ENCODE assay signal across 1 cellular context in the genomic region with DNA sequence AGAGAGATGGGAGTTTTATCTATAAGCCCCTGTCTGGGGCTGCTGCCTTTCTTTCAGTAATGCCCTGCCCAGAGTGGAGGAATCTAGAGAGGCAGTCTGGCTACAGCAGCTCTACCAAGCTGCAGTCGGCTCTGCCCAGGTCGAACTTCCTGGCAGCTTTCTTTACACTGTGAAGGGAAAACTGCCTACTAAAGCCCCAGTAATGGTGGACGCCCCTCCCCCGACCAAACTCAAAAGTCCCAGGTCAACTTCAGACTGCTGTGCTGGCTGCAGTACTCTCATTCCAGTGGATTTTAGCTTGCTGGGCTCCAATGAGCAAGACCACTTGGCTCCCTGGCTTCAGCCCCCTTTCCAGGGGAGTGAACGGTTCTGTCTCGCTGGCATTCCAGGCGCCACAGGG.
TF ChIP-seq lines count a peak whose summit lies in the region.

No MANE protein-coding gene starts in this region.

TF ChIP-seq in WTC11, 78 proteins besides CTCF, POLR2A, EP300 and RAD21 (continued from another document):
- TF ChIP-seq, protein P1, sequence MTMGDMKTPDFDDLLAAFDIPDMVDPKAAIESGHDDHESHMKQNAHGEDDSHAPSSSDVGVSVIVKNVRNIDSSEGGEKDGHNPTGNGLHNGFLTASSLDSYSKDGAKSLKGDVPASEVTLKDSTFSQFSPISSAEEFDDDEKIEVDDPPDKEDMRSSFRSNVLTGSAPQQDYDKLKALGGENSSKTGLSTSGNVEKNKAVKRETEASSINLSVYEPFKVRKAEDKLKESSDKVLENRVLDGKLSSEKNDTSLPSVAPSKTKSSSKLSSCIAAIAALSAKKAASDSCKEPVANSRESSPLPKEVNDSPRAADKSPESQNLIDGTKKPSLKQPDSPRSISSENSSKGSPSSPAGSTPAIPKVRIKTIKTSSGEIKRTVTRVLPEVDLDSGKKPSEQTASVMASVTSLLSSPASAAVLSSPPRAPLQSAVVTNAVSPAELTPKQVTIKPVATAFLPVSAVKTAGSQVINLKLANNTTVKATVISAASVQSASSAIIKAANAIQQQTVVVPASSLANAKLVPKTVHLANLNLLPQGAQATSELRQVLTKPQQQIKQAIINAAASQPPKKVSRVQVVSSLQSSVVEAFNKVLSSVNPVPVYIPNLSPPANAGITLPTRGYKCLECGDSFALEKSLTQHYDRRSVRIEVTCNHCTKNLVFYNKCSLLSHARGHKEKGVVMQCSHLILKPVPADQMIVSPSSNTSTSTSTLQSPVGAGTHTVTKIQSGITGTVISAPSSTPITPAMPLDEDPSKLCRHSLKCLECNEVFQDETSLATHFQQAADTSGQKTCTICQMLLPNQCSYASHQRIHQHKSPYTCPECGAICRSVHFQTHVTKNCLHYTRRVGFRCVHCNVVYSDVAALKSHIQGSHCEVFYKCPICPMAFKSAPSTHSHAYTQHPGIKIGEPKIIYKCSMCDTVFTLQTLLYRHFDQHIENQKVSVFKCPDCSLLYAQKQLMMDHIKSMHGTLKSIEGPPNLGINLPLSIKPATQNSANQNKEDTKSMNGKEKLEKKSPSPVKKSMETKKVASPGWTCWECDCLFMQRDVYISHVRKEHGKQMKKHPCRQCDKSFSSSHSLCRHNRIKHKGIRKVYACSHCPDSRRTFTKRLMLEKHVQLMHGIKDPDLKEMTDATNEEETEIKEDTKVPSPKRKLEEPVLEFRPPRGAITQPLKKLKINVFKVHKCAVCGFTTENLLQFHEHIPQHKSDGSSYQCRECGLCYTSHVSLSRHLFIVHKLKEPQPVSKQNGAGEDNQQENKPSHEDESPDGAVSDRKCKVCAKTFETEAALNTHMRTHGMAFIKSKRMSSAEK (CRISPR knock-in tag; IDR thresholded peaks at IDR 0.05; ENCODE audit: borderline replicate concordance), result no peak
- TF ChIP-seq CREB1 (CRISPR knock-in tag; IDR thresholded peaks at IDR 0.05) (no peak), NR3C1 (CRISPR knock-in tag; conservative IDR thresholded peaks at IDR 0.05; ENCODE audit: low read depth) (no peak), EMX1 (CRISPR knock-in tag; IDR thresholded peaks at IDR 0.05) (no peak), ZNF317 (CRISPR knock-in tag; IDR thresholded peaks at IDR 0.05; ENCODE audit: borderline replicate concordance, low read depth) (no peak), FOXJ3 (CRISPR knock-in tag; IDR thresholded peaks at IDR 0.05; ENCODE audit: borderline replicate concordance) (no peak), TEAD1 (CRISPR knock-in tag; IDR thresholded peaks at IDR 0.05) (no peak), ZNF671 (CRISPR knock-in tag; IDR thresholded peaks at IDR 0.05) (no peak), ZNF232 (CRISPR knock-in tag; IDR thresholded peaks at IDR 0.05) (no peak), SMAD4 (CRISPR knock-in tag; IDR thresholded peaks at IDR 0.05) (no peak), FOXK1 (CRISPR knock-in tag; IDR thresholded peaks at IDR 0.05) (no peak), TEAD4 (CRISPR knock-in tag; IDR thresholded peaks at IDR 0.05) (no peak)
- TF ChIP-seq, protein P2, sequence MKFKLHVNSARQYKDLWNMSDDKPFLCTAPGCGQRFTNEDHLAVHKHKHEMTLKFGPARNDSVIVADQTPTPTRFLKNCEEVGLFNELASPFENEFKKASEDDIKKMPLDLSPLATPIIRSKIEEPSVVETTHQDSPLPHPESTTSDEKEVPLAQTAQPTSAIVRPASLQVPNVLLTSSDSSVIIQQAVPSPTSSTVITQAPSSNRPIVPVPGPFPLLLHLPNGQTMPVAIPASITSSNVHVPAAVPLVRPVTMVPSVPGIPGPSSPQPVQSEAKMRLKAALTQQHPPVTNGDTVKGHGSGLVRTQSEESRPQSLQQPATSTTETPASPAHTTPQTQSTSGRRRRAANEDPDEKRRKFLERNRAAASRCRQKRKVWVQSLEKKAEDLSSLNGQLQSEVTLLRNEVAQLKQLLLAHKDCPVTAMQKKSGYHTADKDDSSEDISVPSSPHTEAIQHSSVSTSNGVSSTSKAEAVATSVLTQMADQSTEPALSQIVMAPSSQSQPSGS (CRISPR knock-in tag; IDR thresholded peaks at IDR 0.05; ENCODE audit: borderline replicate concordance, low read depth), result no peak
- TF ChIP-seq, protein P3, sequence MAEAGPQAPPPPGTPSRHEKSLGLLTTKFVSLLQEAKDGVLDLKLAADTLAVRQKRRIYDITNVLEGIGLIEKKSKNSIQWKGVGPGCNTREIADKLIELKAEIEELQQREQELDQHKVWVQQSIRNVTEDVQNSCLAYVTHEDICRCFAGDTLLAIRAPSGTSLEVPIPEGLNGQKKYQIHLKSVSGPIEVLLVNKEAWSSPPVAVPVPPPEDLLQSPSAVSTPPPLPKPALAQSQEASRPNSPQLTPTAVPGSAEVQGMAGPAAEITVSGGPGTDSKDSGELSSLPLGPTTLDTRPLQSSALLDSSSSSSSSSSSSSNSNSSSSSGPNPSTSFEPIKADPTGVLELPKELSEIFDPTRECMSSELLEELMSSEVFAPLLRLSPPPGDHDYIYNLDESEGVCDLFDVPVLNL (CRISPR knock-in tag; IDR thresholded peaks at IDR 0.05; ENCODE audit: borderline replicate concordance, low read depth), result no peak
- TF ChIP-seq, protein P4, sequence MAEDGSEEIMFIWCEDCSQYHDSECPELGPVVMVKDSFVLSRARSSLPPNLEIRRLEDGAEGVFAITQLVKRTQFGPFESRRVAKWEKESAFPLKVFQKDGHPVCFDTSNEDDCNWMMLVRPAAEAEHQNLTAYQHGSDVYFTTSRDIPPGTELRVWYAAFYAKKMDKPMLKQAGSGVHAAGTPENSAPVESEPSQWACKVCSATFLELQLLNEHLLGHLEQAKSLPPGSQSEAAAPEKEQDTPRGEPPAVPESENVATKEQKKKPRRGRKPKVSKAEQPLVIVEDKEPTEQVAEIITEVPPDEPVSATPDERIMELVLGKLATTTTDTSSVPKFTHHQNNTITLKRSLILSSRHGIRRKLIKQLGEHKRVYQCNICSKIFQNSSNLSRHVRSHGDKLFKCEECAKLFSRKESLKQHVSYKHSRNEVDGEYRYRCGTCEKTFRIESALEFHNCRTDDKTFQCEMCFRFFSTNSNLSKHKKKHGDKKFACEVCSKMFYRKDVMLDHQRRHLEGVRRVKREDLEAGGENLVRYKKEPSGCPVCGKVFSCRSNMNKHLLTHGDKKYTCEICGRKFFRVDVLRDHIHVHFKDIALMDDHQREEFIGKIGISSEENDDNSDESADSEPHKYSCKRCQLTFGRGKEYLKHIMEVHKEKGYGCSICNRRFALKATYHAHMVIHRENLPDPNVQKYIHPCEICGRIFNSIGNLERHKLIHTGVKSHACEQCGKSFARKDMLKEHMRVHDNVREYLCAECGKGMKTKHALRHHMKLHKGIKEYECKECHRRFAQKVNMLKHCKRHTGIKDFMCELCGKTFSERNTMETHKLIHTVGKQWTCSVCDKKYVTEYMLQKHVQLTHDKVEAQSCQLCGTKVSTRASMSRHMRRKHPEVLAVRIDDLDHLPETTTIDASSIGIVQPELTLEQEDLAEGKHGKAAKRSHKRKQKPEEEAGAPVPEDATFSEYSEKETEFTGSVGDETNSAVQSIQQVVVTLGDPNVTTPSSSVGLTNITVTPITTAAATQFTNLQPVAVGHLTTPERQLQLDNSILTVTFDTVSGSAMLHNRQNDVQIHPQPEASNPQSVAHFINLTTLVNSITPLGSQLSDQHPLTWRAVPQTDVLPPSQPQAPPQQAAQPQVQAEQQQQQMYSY (CRISPR knock-in tag; IDR thresholded peaks at IDR 0.05), result no peak
TF ChIP-seq in WTC11: peak in this region for 0.
